8 cellular contexts compared by ENCODE assay signal in genomic region chr10:103241262-103242011, GRCh38. TPM values are rescaled to one million over a fixed set of nuclear protein-coding genes. Genes with fewer than 3 reads are reported as not detected.
DNase-seq lines count a peak whose midpoint lies in the region; ATAC-seq and TF ChIP-seq lines count a peak whose summit lies in the region.

No MANE protein-coding gene starts in this region.

- TF ChIP-seq POLR2A in thyroid gland (IDR thresholded peaks at IDR 0.05), result peak in 1 of 2 donors; percentile 44

- ATAC-seq in HG03342 (IDR thresholded peaks at IDR 0.05; ENCODE audit: unreplicated experiment), result no peak
- ATAC-seq in HG03378 (IDR thresholded peaks at IDR 0.05; ENCODE audit: unreplicated experiment), result no peak
- ATAC-seq in HG03139 (IDR thresholded peaks at IDR 0.05; ENCODE audit: unreplicated experiment), result no peak

- H3K27me3 Mint-ChIP-seq in Calu3 (ENCODE audit: unreplicated experiment) (no peaks in the 10 kb centered on the region), brain (peaks cover 9% of the 10 kb centered on the region)

- peaks cover 30% of the 10 kb centered on the region for H3K36me3 Mint-ChIP-seq in Calu3 (ENCODE audit: insufficient read depth, unreplicated experiment)
- H3K36me3 Mint-ChIP-seq in brain, result no peaks in the 10 kb centered on the region

- H3K4me3 ChIP-seq in MM.1S (ENCODE audit: low read length), result no peak overlapping the region
- H3K4me3 ChIP-seq in thyroid gland (replicated peaks in 1 of 3), result no peak overlapping the region

- H3K9me3 Mint-ChIP-seq in Calu3 (ENCODE audit: low read depth, unreplicated experiment), result no peaks in the 10 kb centered on the region
- H3K9me3 Mint-ChIP-seq in brain, result no peaks in the 10 kb centered on the region

- H2AFZ ChIP-seq in MM.1S (ENCODE audit: low read length), result peak overlapping the region; percentile 41; the same call in 1 of the 2 replicates

- H3K4me1 ChIP-seq in MM.1S (ENCODE audit: low read length) (peaks cover 12% of the 10 kb centered on the region), thyroid gland (peaks cover 12 to 28% of the 10 kb centered on the region in 2 donors)

- BruUV-seq in Calu3 (replicated peaks; lab: Mats Ljungman, UMichigan), result TSS peak; percentile 76

- no peak overlapping the region for H3K27ac ChIP-seq in MM.1S (ENCODE audit: low read length)
- H3K27ac ChIP-seq in layer of hippocampus (ENCODE audit: low read depth, low read length), result peak overlapping the region; percentile 62
- H3K27ac ChIP-seq in thyroid gland, result peak overlapping the region; percentile 78 to 92 (median 90)

- H3K27me3 ChIP-seq in MM.1S (replicated peaks; ENCODE audit: insufficient read depth, low read length) (no peaks in the 10 kb centered on the region), layer of hippocampus (ENCODE audit: control insufficient read depth, insufficient read depth, low read length) (no peaks in the 10 kb centered on the region), thyroid gland (no peaks in the 10 kb centered on the region)

- H3K9me3 ChIP-seq in MM.1S (replicated peaks; ENCODE audit: insufficient read depth, low read length) (no peaks in the 10 kb centered on the region), thyroid gland (no peaks in the 10 kb centered on the region)

- H4K20me1 ChIP-seq in MM.1S (ENCODE audit: insufficient read depth, low read length), result no peaks in the 10 kb centered on the region

- H3K36me3 ChIP-seq in MM.1S (replicated peaks; ENCODE audit: insufficient read depth, low read length), result no peaks in the 10 kb centered on the region
- H3K36me3 ChIP-seq in thyroid gland, result no peaks in the 10 kb centered on the region

- H3K27ac Mint-ChIP-seq in Calu3 (ENCODE audit: unreplicated experiment), result peak overlapping the region; percentile 100
- peak overlapping the region; percentile 37 to 94 (median 89) for H3K27ac Mint-ChIP-seq in brain

- peaks cover 36% of the 10 kb centered on the region for H3K4me1 Mint-ChIP-seq in Calu3 (ENCODE audit: low read depth, unreplicated experiment)
- H3K4me1 Mint-ChIP-seq in brain, result peaks cover 6% of the 10 kb centered on the region

- CTCF ChIA-PET in Calu3 (lab: Charles Lee), result interaction anchor here (0.5 to 2.9 kb wide), 8 partner anchors 8 to 323 kb away, joined by 3 to 8 read pairs (median 4); partner anchors contain the start of genes CNNM2 and NT5C2

- H3K9ac ChIP-seq in MM.1S (ENCODE audit: low read length), result no peak overlapping the region

- TF ChIP-seq CTCF in Calu3 (IDR thresholded peaks at IDR 0.05; ENCODE audit: unreplicated experiment) (no peak), MM.1S (IDR thresholded peaks at IDR 0.05; ENCODE audit: low read length) (no peak), brain (conservative IDR thresholded peaks at IDR 0.05) (no peak), thyroid gland (IDR thresholded peaks at IDR 0.05) (no peak)

- no peak overlapping the region for H3K4me2 ChIP-seq in MM.1S (ENCODE audit: low read depth, low read length)

- 26 to 37% methylated on average over 7 of the region's 7 CpGs for WGBS in thyroid gland, 2 donors

- 0 out of 2 replicates have a peak, but pooled peaks cover 3% of the 10 kb centered on the region for H3F3A ChIP-seq in MM.1S (ENCODE audit: insufficient read depth, low read length)

- H3K4me3 Mint-ChIP-seq in Calu3 (ENCODE audit: low read depth, unreplicated experiment), result peak overlapping the region; percentile 66
- peak overlapping the region in 3 of 5 experiments; percentile 6 to 9 (median 7) for H3K4me3 Mint-ChIP-seq in brain

- H3K79me2 ChIP-seq in MM.1S (ENCODE audit: low read length), result no peaks in the 10 kb centered on the region

- intact Hi-C loops in Calu3 (cut with micrococcal nuclease; ENCODE audit: unreplicated experiment), result loop anchor here (2.0 to 10.0 kb wide), 2 partner anchors 49 to 127 kb away; partner anchors contain the start of gene NT5C2
- intact Hi-C loops in thyroid gland (cut with DNase I), result loop anchor here (5.0 to 10.0 kb wide), 2 partner anchors 49 to 167 kb away; partner anchors contain the start of gene NT5C2

- DNase-seq in Calu3 (peak; percentile 82), MM.1S (no peak), thyroid gland (peak; percentile 72 to 74)

- no peaks in the 10 kb centered on the region for H3K9me2 ChIP-seq in MM.1S (replicated peaks; ENCODE audit: insufficient read depth, low read length)

RNA-seq across cellular contexts. Expression of gene RPEL1, which starts 4.2 kb away (rescaled TPM):
- total RNA-seq in Calu3 (2022) (0.57 and 0.61 TPM in 2 replicates), thyroid gland (not detected)
- polyA plus RNA-seq in brain (ENCODE audit: insufficient read depth, low read depth, low replicate concordance), result not detected

RNA-seq across cellular contexts. Expression of gene INA, which starts 35.5 kb away (rescaled TPM):
- total RNA-seq in Calu3 (2022), result 1.3 and 1.9 TPM in 2 replicates
- 265 TPM for polyA plus RNA-seq in brain (ENCODE audit: insufficient read depth, low read depth, low replicate concordance)
- under 1 TPM in 2 of 4 donors, not detected in 2; 0.17 to 0.59 TPM for total RNA-seq in thyroid gland

RNA-seq across cellular contexts. Expression of gene NT5C2, which starts 48.4 kb away (rescaled TPM):
- total RNA-seq in Calu3 (2022) (70.0 and 75.8 TPM in 2 replicates), thyroid gland (100 to 1,000 TPM; 194 to 238 (median 214) TPM)
- 28.8 TPM for polyA plus RNA-seq in brain (ENCODE audit: insufficient read depth, low read depth, low replicate concordance)
